9 cellular contexts compared by ENCODE assay signal in genomic region chr11:69337211-69337721, GRCh38. TPM values are rescaled to one million over a fixed set of nuclear protein-coding genes. Genes with fewer than 3 reads are reported as not detected.
A peak's percentile ranks its signal among the peaks of the same experiment; 100 is the strongest.
DNase-seq lines count a peak whose midpoint lies in the region; TF ChIP-seq lines count a peak whose summit lies in the region.
"Had no signal": no experiment of that assay in that cellular context is flagged by ENCODE, and none has a peak within 500 bp of the region (broad histone marks: within the 10 kb centered on the region; RNA-seq: fewer than 3 reads in every experiment).

No MANE protein-coding gene starts in this region.

- no peaks in the 10 kb centered on the region for H3K27me3 Mint-ChIP-seq in chondrocyte (ENCODE audit: low read depth)

- H3K9me2 ChIP-seq in OCI-LY7 (ENCODE audit: insufficient read depth, low read length), result no peaks in the 10 kb centered on the region

- H3K27ac Mint-ChIP-seq in chondrocyte (ENCODE audit: unreplicated experiment), result no peak overlapping the region

- no peaks in the 10 kb centered on the region for H3K36me3 ChIP-seq in OCI-LY7 (ENCODE audit: insufficient read depth, low read length)

- peak overlapping the region; percentile 8; the same call in 1 of the 2 replicates for H2AFZ ChIP-seq in OCI-LY7 (ENCODE audit: low read length)

- H4K20me1 ChIP-seq in OCI-LY7 (ENCODE audit: insufficient read depth, low read length), result no peaks in the 10 kb centered on the region

- TF ChIP-seq CTCF in OCI-LY7 (conservative IDR thresholded peaks at IDR 0.05; ENCODE audit: low read length), result no peak
- no peak for TF ChIP-seq CTCF in chondrocyte (IDR thresholded peaks at IDR 0.05)

- BruUV-seq in OCI-LY7 (replicated peaks; lab: Mats Ljungman, UMichigan), result no TSS peak

- H3K4me3 ChIP-seq in OCI-LY7 (ENCODE audit: low read depth, low read length, poor library complexity, severe bottlenecking), result no peak overlapping the region

- peaks cover 3% of the 10 kb centered on the region for H3K36me3 Mint-ChIP-seq in chondrocyte (ENCODE audit: low read depth)

- no peak overlapping the region for H3K27ac ChIP-seq in OCI-LY7 (ENCODE audit: low read depth, low read length, poor library complexity, severe bottlenecking)
- H3K27ac ChIP-seq: 22Rv1 had no signal

- H3K4me1 Mint-ChIP-seq in chondrocyte (ENCODE audit: low read depth), result no peaks in the 10 kb centered on the region

- intact Hi-C loops in OCI-LY7 (cut with micrococcal nuclease; ENCODE audit: unreplicated experiment), result no loop called here

- H3K79me2 ChIP-seq in OCI-LY7 (ENCODE audit: insufficient read depth, low read depth, low read length), result no peaks in the 10 kb centered on the region

- POLR2A ChIA-PET in OCI-LY7 (lab: Charles Lee), result no interaction called here

- CTCF ChIA-PET in OCI-LY7 (lab: Charles Lee; ENCODE audit: unreplicated experiment), result no interaction called here

- DNase-seq in NCI-H1417 (lab: John Stamatoyannopoulos, UW), result peak in 2 of 3 experiments; percentile 7 to 19
- DNase-seq in NCI-H1417 treated with DMSO at 0.1 percent for 48 hours (lab: John Stamatoyannopoulos, UW), result no peak
- peak; percentile 15 for DNase-seq in OCI-LY7 (ENCODE audit: low spot score)
- DNase-seq in chondrocyte (ENCODE audit: low spot score), result peak; percentile 34
- peak; percentile 11 to 12 for DNase-seq in stimulated activated CD4-positive, alpha-beta T cell treated with anti-CD3 and anti-CD28 coated beads, Interleukin-4, amount 100 ng/mL, for 48 hours (ENCODE audit: low read depth in 2 of 2)
- no peak for DNase-seq in AG20443 (ENCODE audit: low spot score)
- DNase-seq in UCSD-AML1 (lab: John Stamatoyannopoulos, UW; ENCODE audit: unreplicated experiment), result no peak
- no peak for DNase-seq in iPS-NIHi7 (ENCODE audit: extremely low spot score)

- H3K9me3 ChIP-seq in OCI-LY7 (ENCODE audit: low read length), result no peaks in the 10 kb centered on the region

- peak overlapping the region; percentile 2 for H3K4me2 ChIP-seq in OCI-LY7 (ENCODE audit: low read length)

- peaks cover 8% of the 10 kb centered on the region for H3K4me1 ChIP-seq in OCI-LY7 (ENCODE audit: insufficient read depth, low read length, poor library complexity, severe bottlenecking)

- H3K4me3 Mint-ChIP-seq in chondrocyte (ENCODE audit: unreplicated experiment), result no peak overlapping the region

- peaks cover 4% of the 10 kb centered on the region for H3K9me3 Mint-ChIP-seq in chondrocyte (ENCODE audit: low read depth)

RNA-seq across cellular contexts. Expression of gene MYEOV, which starts 43.3 kb away (rescaled TPM):
- total RNA-seq in OCI-LY7 (2014; rRNA removed; shearing (Covaris generic)), result 1.0 and 3.2 TPM in 2 replicates
- total RNA-seq in OCI-LY7 (2022), result 7.7 and 8.8 TPM in 2 replicates
- 0.87 TPM in 1 of 3 replicates, not detected in the others for total RNA-seq in chondrocyte

Comparison
In these comparisons a context has a peak if more than half of its experiments do, and no peak if none do; other contexts are left out.
1. DNase-seq: peak in NCI-H1417 (2 of 3), OCI-LY7 (single experiment), chondrocyte (single experiment) and stimulated activated CD4-positive, alpha-beta T cell treated with anti-CD3 and anti-CD28 coated beads, Interleukin-4, amount 100 ng/mL, for 48 hours (2 of 2); none in NCI-H1417 treated with DMSO at 0.1 percent for 48 hours (single experiment), AG20443 (single experiment), UCSD-AML1 (single experiment) and iPS-NIHi7 (single experiment).